In the genomic region with DNA sequence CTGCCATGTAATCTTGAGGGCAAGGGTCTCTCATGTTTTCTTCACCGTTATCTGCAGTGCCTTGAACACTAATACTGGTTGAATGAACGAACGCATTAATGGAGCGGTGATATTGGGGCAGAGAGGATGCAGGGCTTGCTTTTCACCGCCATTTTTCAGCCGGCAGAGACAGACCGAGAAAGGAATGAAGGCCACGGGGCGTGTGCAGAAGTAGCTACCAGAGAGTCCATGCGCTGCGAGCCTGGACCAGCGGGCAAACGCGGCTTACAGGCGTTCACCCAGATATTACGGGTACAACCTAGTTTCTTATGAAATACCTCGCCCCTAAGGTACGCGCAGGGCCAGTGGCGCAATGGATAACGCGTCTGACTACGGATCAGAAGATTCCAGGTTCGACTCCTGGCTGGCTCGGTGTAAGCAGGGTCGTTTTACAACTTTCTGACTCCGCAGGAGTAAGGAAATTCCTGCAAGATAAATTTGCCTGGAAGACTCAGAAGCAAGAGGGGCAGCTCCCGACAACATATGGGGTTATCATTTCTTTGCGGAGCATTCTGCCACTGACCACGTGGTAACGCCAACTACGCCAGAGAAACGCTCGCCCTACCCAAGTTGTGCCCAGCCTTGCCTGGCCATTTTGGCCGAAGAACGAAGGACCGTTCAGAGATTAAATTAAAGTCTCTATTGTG, we compare ENCODE assay signal across 8 cellular contexts.
DNase-seq lines count a peak whose midpoint lies in the region; ATAC-seq and TF ChIP-seq lines count a peak whose summit lies in the region.

No MANE protein-coding gene starts in this region.

- DNase-seq in AG04449 (ENCODE audit: low read depth, low spot score) (peak; percentile 89), NCI-H345 treated with DMSO at 0.1 percent for 48 hours (lab: John Stamatoyannopoulos, UW; ENCODE audit: unreplicated experiment) (peak; percentile 85), cerebellar cortex (ENCODE audit: low spot score) (peak; percentile 97), kidney glomerular epithelial cell (lab: John Stamatoyannopoulos, UW) (peak; percentile 95)
- DNase-seq in stimulated activated CD4-positive, alpha-beta T cell treated with anti-CD3 and anti-CD28 coated beads, Interleukin-15, amount 100 ng/mL, for 24 hours: peak; percentile 91

- POLR2A ChIA-PET in AG04449 (lab: Yijun Ruan, JAX): interaction anchor here (0.5 to 2.1 kb wide), 11 partner anchors 16 to 610 kb away, joined by 3 to 12 read pairs (median 5); a partner anchor contains a TSS

- TF ChIP-seq POLR2A in GM18951 (IDR thresholded peaks at IDR 0.05; ENCODE audit: extremely low read depth, insufficient read depth, insufficient read length): peak; percentile 31

- CTCF ChIA-PET in AG04449 (lab: Yijun Ruan, JAX): interaction anchor here (0.7 to 2.2 kb wide), 9 partner anchors 12 to 223 kb away, joined by 3 to 12 read pairs (median 4); no protein-coding TSS in a partner anchor

- TF ChIP-seq CTCF in AG04449 (IDR thresholded peaks at IDR 0.05; ENCODE audit: insufficient read depth, low read length, missing control alignments): no peak

- in situ Hi-C loops in GM18951 (cut with MboI; ENCODE audit: low sequenced_read_pairs, unreplicated experiment): no loop called here

- peak overlapping the region; percentile 78 for H3K4me3 ChIP-seq in AG04449 (ENCODE audit: low read depth, low read length)

- peak; percentile 38 for ATAC-seq in HG03280 (IDR thresholded peaks at IDR 0.05; ENCODE audit: unreplicated experiment)
- peak; percentile 66 to 70 for ATAC-seq in activated CD4-positive, CD25-positive, alpha-beta regulatory T cell treated with anti-CD3 and anti-CD28 coated beads, Interleukin-2, amount 50 U/mL, for 24 hours

Comparison
In these comparisons a context has a peak if more than half of its experiments do, and no peak if none do; other contexts are left out.
1. Peak in every context shown above with its lines: DNase-seq, ATAC-seq and H3K4me3 ChIP-seq.